In genomic region chr2:191115801-191116200, GRCh38 we compare ENCODE assay signal across 9 cellular contexts. TPM values are rescaled to one million over a fixed set of nuclear protein-coding genes. Genes with fewer than 3 reads are reported as not detected.
DNase-seq lines count a peak whose midpoint lies in the region; ATAC-seq lines count a peak whose summit lies in the region.
"Had no signal": no experiment of that assay in that cellular context is flagged by ENCODE, and none has a peak within 500 bp of the region (broad histone marks: within the 10 kb centered on the region; RNA-seq: fewer than 3 reads in every experiment).

No MANE protein-coding gene starts in this region.

- H3K4me3 Mint-ChIP-seq in activated CD4-positive, alpha-beta T cell treated with anti-CD3 and anti-CD28 coated beads, Interleukin-2, amount 10 ng/mL, durations not matched to agents 7 days and 5 days: no peak overlapping the region
- H3K4me3 Mint-ChIP-seq in activated CD4-positive, alpha-beta memory T cell treated with anti-CD3 and anti-CD28 coated beads for 36 hours: peak overlapping the region; percentile 24
- peak overlapping the region; percentile 56 for H3K4me3 Mint-ChIP-seq in stimulated activated effector memory CD8-positive, alpha-beta T cell treated with anti-CD3 and anti-CD28 coated beads, Interleukin-12 subunit alpha, Interleukin-12 subunit beta, amount 100 ng/mL, for 72 hours

- intact Hi-C loops in activated CD4-positive, alpha-beta memory T cell treated with anti-CD3 and anti-CD28 coated beads for 36 hours (cut with micrococcal nuclease): loop anchor here (1.0 to 2.0 kb wide), 10 partner anchors 8 to 563 kb away; partner anchors contain the start of genes GLS and NABP1

- H3K4me1 Mint-ChIP-seq in activated CD4-positive, alpha-beta T cell treated with anti-CD3 and anti-CD28 coated beads, Interleukin-2, amount 10 ng/mL, durations not matched to agents 7 days and 5 days: peaks cover 49% of the 10 kb centered on the region
- H3K4me1 Mint-ChIP-seq in activated CD4-positive, alpha-beta memory T cell treated with anti-CD3 and anti-CD28 coated beads for 36 hours (ENCODE audit: low read depth): peaks cover 64% of the 10 kb centered on the region
- peaks cover 66% of the 10 kb centered on the region for H3K4me1 Mint-ChIP-seq in stimulated activated effector memory CD8-positive, alpha-beta T cell treated with anti-CD3 and anti-CD28 coated beads, Interleukin-12 subunit alpha, Interleukin-12 subunit beta, amount 100 ng/mL, for 72 hours

- POLR2A ChIA-PET in activated CD4-positive, alpha-beta T cell treated with anti-CD3 and anti-CD28 coated beads, Interleukin-2, amount 10 ng/mL, durations not matched to agents 7 days and 5 days (lab: Charles Lee): interaction anchor here (0.6 to 1.0 kb wide), 2 partner anchors 33 to 562 kb away, joined by 3 read pairs; partner anchors contain the start of gene NABP1
- POLR2A ChIA-PET in activated CD4-positive, alpha-beta memory T cell treated with anti-CD3 and anti-CD28 coated beads for 36 hours (lab: Charles Lee): interaction anchor here (1.1 to 2.7 kb wide), 9 partner anchors 11 to 96 kb away, joined by 3 to 17 read pairs (median 7); partner anchors contain the start of gene STAT4

- H3K9me3 Mint-ChIP-seq in activated CD4-positive, alpha-beta T cell treated with anti-CD3 and anti-CD28 coated beads, Interleukin-2, amount 10 ng/mL, durations not matched to agents 7 days and 5 days: peaks cover 11% of the 10 kb centered on the region
- no peaks in the 10 kb centered on the region for H3K9me3 Mint-ChIP-seq in activated CD4-positive, alpha-beta memory T cell treated with anti-CD3 and anti-CD28 coated beads for 36 hours
- no peaks in the 10 kb centered on the region for H3K9me3 Mint-ChIP-seq in stimulated activated effector memory CD8-positive, alpha-beta T cell treated with anti-CD3 and anti-CD28 coated beads, Interleukin-12 subunit alpha, Interleukin-12 subunit beta, amount 100 ng/mL, for 72 hours

- peak overlapping the region; percentile 82 for H3K27ac Mint-ChIP-seq in activated CD4-positive, alpha-beta T cell treated with anti-CD3 and anti-CD28 coated beads, Interleukin-2, amount 10 ng/mL, durations not matched to agents 7 days and 5 days
- H3K27ac Mint-ChIP-seq in activated CD4-positive, alpha-beta memory T cell treated with anti-CD3 and anti-CD28 coated beads for 36 hours: peak overlapping the region; percentile 92
- H3K27ac Mint-ChIP-seq in stimulated activated effector memory CD8-positive, alpha-beta T cell treated with anti-CD3 and anti-CD28 coated beads, Interleukin-12 subunit alpha, Interleukin-12 subunit beta, amount 100 ng/mL, for 72 hours: peak overlapping the region; percentile 88

- DNase-seq in activated CD4-positive, alpha-beta T cell treated with anti-CD3 and anti-CD28 coated beads, Interleukin-2, amount 10 ng/mL, durations not matched to agents 7 days and 5 days: no peak
- DNase-seq in activated CD4-positive, alpha-beta T cell treated with anti-CD3 and anti-CD28 coated beads for 4 hours: no peak
- DNase-seq in activated CD4-positive, alpha-beta memory T cell treated with anti-CD3 and anti-CD28 coated beads for 36 hours: no peak
- DNase-seq in stimulated activated effector memory CD8-positive, alpha-beta T cell treated with anti-CD3 and anti-CD28 coated beads, Interleukin-12 subunit alpha, Interleukin-12 subunit beta, amount 100 ng/mL, for 72 hours (ENCODE audit: low spot score in 2 of 2): no peak
- DNase-seq in activated effector memory CD4-positive, alpha-beta T cell treated with Interleukin-2 at 50 U/mL for 16 hours: no peak
- no peak for DNase-seq in iPS-NIHi7 (ENCODE audit: extremely low spot score)
- DNase-seq in SHP77 treated with DMSO at 0.1 percent for 48 hours (lab: John Stamatoyannopoulos, UW): no peak

- no peaks in the 10 kb centered on the region for H3K27me3 Mint-ChIP-seq in activated CD4-positive, alpha-beta T cell treated with anti-CD3 and anti-CD28 coated beads, Interleukin-2, amount 10 ng/mL, durations not matched to agents 7 days and 5 days
- H3K27me3 Mint-ChIP-seq in activated CD4-positive, alpha-beta memory T cell treated with anti-CD3 and anti-CD28 coated beads for 36 hours: no peaks in the 10 kb centered on the region

- CTCF ChIA-PET in activated CD4-positive, alpha-beta T cell treated with anti-CD3 and anti-CD28 coated beads, Interleukin-2, amount 10 ng/mL, durations not matched to agents 7 days and 5 days (lab: Charles Lee): interaction anchor here (0.7 to 1.6 kb wide), 7 partner anchors 11 to 63 kb away, joined by 3 to 5 read pairs (median 3); no protein-coding TSS in a partner anchor
- CTCF ChIA-PET in activated CD4-positive, alpha-beta memory T cell treated with anti-CD3 and anti-CD28 coated beads for 36 hours (lab: Charles Lee): interaction anchor here (0.7 to 3.7 kb wide), 8 partner anchors 10 to 846 kb away, joined by 3 to 21 read pairs (median 4); partner anchors contain the start of gene STAT4

- peak; percentile 44 for ATAC-seq in HG02981 (IDR thresholded peaks at IDR 0.05; ENCODE audit: unreplicated experiment)
- peak; percentile 80 for ATAC-seq in stimulated activated effector memory CD8-positive, alpha-beta T cell treated with anti-CD3 and anti-CD28 coated beads, Interleukin-12 subunit alpha, Interleukin-12 subunit beta, amount 100 ng/mL, for 72 hours
- ATAC-seq: A549 had no signal

- peaks cover 59% of the 10 kb centered on the region for H3K36me3 Mint-ChIP-seq in activated CD4-positive, alpha-beta T cell treated with anti-CD3 and anti-CD28 coated beads, Interleukin-2, amount 10 ng/mL, durations not matched to agents 7 days and 5 days (ENCODE audit: low read depth)
- H3K36me3 Mint-ChIP-seq in activated CD4-positive, alpha-beta memory T cell treated with anti-CD3 and anti-CD28 coated beads for 36 hours: peaks cover 27% of the 10 kb centered on the region
- peaks cover 57% of the 10 kb centered on the region for H3K36me3 Mint-ChIP-seq in stimulated activated effector memory CD8-positive, alpha-beta T cell treated with anti-CD3 and anti-CD28 coated beads, Interleukin-12 subunit alpha, Interleukin-12 subunit beta, amount 100 ng/mL, for 72 hours

RNA-seq across cellular contexts. Expression of gene STAT4, which starts 35.0 kb away (rescaled TPM):
- total RNA-seq in activated CD4-positive, alpha-beta T cell treated with anti-CD3 and anti-CD28 coated beads, Interleukin-2, amount 10 ng/mL, durations not matched to agents 7 days and 5 days: 10 to 100 TPM; 72.6 to 84.4 TPM
- total RNA-seq in activated CD4-positive, alpha-beta memory T cell treated with anti-CD3 and anti-CD28 coated beads for 36 hours: 10 to 100 TPM; 52.4 to 52.6 TPM
